1 cellular context compared by ENCODE assay signal in the genomic region with DNA sequence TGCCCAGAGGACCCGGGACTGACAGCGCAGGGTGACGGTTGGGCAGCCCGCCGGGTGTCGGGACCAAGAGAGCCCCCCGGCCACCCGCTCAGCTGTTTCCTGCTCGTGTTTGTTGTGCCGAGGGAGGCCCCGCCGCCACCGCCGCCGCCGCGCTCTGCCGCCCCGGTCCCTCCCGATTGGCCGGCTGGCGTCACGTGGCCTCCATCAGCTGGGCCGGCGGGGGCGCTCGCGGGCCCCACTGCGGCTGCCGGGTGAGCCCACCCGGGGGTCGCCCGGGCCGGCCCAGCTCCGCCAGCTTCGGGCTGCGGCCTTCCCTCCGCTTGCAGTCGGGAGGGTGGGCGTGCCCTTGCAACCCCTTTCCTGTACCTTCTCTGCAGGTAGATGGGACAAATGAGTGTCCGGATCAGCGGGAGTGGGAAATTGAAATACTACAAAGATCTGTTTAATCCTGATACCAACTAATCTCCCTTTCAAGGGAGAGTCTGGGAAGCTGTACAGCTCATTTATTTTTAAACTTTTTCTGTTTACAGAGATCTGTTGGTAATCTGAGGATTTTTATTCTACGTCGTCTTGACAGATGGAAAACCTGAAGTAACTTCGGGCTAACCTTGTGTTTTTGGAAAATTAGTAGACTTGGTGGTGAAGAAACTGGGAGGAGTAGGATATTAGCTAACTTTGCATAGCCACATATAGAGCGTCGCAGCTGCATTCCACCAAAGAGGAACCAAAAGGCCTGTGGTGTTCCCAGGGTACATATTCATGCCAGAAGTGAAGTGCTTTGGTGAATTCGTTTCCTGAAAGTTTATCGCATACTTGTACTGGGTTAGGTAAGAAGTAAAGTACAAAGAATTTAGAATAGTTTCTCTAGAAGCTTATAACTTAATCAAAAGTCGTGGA.
TF ChIP-seq lines count a peak whose summit lies in the region.

No MANE protein-coding gene starts in this region.

TF ChIP-seq in HepG2, 621 proteins besides CTCF, POLR2A, EP300 and RAD21 (continued from another document and continues in another):
- TF ChIP-seq, protein P1, sequence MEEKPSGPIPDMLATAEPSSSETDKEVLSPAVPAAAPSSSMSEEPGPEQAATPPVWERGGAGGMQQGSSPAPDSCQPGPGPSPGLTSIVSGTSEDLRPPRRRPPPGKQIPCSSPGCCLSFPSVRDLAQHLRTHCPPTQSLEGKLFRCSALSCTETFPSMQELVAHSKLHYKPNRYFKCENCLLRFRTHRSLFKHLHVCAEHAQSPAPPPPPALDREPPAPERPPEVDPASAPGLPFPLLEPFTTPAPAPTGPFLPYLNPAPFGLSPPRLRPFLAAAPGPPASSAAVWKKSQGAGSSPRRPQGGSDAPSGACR (CRISPR knock-in tag; IDR thresholded peaks at IDR 0.05), result no peak
- no peak for TF ChIP-seq FOXP1 (IDR thresholded peaks at IDR 0.05)
- no peak for TF ChIP-seq FOXP1 (CRISPR knock-in tag; IDR thresholded peaks at IDR 0.05)
- TF ChIP-seq, protein P2, sequence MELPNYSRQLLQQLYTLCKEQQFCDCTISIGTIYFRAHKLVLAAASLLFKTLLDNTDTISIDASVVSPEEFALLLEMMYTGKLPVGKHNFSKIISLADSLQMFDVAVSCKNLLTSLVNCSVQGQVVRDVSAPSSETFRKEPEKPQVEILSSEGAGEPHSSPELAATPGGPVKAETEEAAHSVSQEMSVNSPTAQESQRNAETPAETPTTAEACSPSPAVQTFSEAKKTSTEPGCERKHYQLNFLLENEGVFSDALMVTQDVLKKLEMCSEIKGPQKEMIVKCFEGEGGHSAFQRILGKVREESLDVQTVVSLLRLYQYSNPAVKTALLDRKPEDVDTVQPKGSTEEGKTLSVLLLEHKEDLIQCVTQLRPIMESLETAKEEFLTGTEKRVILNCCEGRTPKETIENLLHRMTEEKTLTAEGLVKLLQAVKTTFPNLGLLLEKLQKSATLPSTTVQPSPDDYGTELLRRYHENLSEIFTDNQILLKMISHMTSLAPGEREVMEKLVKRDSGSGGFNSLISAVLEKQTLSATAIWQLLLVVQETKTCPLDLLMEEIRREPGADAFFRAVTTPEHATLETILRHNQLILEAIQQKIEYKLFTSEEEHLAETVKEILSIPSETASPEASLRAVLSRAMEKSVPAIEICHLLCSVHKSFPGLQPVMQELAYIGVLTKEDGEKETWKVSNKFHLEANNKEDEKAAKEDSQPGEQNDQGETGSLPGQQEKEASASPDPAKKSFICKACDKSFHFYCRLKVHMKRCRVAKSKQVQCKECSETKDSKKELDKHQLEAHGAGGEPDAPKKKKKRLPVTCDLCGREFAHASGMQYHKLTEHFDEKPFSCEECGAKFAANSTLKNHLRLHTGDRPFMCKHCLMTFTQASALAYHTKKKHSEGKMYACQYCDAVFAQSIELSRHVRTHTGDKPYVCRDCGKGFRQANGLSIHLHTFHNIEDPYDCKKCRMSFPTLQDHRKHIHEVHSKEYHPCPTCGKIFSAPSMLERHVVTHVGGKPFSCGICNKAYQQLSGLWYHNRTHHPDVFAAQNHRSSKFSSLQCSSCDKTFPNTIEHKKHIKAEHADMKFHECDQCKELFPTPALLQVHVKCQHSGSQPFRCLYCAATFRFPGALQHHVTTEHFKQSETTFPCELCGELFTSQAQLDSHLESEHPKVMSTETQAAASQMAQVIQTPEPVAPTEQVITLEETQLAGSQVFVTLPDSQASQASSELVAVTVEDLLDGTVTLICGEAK (IDR thresholded peaks at IDR 0.05), result no peak
- TF ChIP-seq, protein P2 (CRISPR knock-in tag; IDR thresholded peaks at IDR 0.05), result no peak
- TF ChIP-seq, protein P3, sequence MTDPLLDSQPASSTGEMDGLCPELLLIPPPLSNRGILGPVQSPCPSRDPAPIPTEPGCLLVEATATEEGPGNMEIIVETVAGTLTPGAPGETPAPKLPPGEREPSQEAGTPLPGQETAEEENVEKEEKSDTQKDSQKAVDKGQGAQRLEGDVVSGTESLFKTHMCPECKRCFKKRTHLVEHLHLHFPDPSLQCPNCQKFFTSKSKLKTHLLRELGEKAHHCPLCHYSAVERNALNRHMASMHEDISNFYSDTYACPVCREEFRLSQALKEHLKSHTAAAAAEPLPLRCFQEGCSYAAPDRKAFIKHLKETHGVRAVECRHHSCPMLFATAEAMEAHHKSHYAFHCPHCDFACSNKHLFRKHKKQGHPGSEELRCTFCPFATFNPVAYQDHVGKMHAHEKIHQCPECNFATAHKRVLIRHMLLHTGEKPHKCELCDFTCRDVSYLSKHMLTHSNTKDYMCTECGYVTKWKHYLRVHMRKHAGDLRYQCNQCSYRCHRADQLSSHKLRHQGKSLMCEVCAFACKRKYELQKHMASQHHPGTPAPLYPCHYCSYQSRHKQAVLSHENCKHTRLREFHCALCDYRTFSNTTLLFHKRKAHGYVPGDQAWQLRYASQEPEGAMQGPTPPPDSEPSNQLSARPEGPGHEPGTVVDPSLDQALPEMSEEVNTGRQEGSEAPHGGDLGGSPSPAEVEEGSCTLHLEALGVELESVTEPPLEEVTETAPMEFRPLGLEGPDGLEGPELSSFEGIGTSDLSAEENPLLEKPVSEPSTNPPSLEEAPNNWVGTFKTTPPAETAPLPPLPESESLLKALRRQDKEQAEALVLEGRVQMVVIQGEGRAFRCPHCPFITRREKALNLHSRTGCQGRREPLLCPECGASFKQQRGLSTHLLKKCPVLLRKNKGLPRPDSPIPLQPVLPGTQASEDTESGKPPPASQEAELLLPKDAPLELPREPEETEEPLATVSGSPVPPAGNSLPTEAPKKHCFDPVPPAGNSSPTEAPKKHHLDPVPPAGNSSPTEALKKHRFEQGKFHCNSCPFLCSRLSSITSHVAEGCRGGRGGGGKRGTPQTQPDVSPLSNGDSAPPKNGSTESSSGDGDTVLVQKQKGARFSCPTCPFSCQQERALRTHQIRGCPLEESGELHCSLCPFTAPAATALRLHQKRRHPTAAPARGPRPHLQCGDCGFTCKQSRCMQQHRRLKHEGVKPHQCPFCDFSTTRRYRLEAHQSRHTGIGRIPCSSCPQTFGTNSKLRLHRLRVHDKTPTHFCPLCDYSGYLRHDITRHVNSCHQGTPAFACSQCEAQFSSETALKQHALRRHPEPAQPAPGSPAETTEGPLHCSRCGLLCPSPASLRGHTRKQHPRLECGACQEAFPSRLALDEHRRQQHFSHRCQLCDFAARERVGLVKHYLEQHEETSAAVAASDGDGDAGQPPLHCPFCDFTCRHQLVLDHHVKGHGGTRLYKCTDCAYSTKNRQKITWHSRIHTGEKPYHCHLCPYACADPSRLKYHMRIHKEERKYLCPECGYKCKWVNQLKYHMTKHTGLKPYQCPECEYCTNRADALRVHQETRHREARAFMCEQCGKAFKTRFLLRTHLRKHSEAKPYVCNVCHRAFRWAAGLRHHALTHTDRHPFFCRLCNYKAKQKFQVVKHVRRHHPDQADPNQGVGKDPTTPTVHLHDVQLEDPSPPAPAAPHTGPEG (CRISPR knock-in tag; IDR thresholded peaks at IDR 0.05), result no peak
- no peak for TF ChIP-seq ZNF878 (CRISPR knock-in tag; IDR thresholded peaks at IDR 0.05)
- no peak for TF ChIP-seq MEIS1 (CRISPR knock-in tag; IDR thresholded peaks at IDR 0.05; ENCODE audit: borderline replicate concordance)
- TF ChIP-seq KAT7 (CRISPR knock-in tag; IDR thresholded peaks at IDR 0.05; ENCODE audit: borderline replicate concordance), result no peak
- no peak for TF ChIP-seq FOXC1 (CRISPR knock-in tag; IDR thresholded peaks at IDR 0.05; ENCODE audit: borderline replicate concordance)
- no peak for TF ChIP-seq CBX5 (CRISPR knock-in tag; IDR thresholded peaks at IDR 0.05; ENCODE audit: borderline replicate concordance)
- TF ChIP-seq ZBTB21 (CRISPR knock-in tag; IDR thresholded peaks at IDR 0.05), result no peak
- no peak for TF ChIP-seq ZNF224 (CRISPR knock-in tag; IDR thresholded peaks at IDR 0.05)
- TF ChIP-seq, protein P4, sequence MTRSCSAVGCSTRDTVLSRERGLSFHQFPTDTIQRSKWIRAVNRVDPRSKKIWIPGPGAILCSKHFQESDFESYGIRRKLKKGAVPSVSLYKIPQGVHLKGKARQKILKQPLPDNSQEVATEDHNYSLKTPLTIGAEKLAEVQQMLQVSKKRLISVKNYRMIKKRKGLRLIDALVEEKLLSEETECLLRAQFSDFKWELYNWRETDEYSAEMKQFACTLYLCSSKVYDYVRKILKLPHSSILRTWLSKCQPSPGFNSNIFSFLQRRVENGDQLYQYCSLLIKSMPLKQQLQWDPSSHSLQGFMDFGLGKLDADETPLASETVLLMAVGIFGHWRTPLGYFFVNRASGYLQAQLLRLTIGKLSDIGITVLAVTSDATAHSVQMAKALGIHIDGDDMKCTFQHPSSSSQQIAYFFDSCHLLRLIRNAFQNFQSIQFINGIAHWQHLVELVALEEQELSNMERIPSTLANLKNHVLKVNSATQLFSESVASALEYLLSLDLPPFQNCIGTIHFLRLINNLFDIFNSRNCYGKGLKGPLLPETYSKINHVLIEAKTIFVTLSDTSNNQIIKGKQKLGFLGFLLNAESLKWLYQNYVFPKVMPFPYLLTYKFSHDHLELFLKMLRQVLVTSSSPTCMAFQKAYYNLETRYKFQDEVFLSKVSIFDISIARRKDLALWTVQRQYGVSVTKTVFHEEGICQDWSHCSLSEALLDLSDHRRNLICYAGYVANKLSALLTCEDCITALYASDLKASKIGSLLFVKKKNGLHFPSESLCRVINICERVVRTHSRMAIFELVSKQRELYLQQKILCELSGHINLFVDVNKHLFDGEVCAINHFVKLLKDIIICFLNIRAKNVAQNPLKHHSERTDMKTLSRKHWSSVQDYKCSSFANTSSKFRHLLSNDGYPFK (CRISPR knock-in tag; IDR thresholded peaks at IDR 0.05; ENCODE audit: borderline replicate concordance), result no peak
- no peak for TF ChIP-seq ZSCAN22 (CRISPR knock-in tag; IDR thresholded peaks at IDR 0.05)
- no peak for TF ChIP-seq SOX5 (CRISPR knock-in tag; IDR thresholded peaks at IDR 0.05; ENCODE audit: borderline replicate concordance)
- no peak for TF ChIP-seq RORA (CRISPR knock-in tag; IDR thresholded peaks at IDR 0.05)
- TF ChIP-seq ZNF674 (CRISPR knock-in tag; IDR thresholded peaks at IDR 0.05; ENCODE audit: low read depth), result no peak
- TF ChIP-seq ZNF672 (CRISPR knock-in tag; IDR thresholded peaks at IDR 0.05), result no peak
- no peak for TF ChIP-seq MIER2 (CRISPR knock-in tag; IDR thresholded peaks at IDR 0.05)
- TF ChIP-seq PCBP2 (optimal IDR thresholded peaks at IDR 0.05; ENCODE audit: low read depth, low read length, poor library complexity, severe bottlenecking), result no peak
- TF ChIP-seq, protein P5, sequence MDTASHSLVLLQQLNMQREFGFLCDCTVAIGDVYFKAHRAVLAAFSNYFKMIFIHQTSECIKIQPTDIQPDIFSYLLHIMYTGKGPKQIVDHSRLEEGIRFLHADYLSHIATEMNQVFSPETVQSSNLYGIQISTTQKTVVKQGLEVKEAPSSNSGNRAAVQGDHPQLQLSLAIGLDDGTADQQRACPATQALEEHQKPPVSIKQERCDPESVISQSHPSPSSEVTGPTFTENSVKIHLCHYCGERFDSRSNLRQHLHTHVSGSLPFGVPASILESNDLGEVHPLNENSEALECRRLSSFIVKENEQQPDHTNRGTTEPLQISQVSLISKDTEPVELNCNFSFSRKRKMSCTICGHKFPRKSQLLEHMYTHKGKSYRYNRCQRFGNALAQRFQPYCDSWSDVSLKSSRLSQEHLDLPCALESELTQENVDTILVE (CRISPR knock-in tag; IDR thresholded peaks at IDR 0.05), result no peak
- TF ChIP-seq RBFOX2 (IDR thresholded peaks at IDR 0.05; ENCODE audit: low read depth, low read length), result peak; percentile 30; the same call in 1 of the 2 replicates
- TF ChIP-seq, protein P6, sequence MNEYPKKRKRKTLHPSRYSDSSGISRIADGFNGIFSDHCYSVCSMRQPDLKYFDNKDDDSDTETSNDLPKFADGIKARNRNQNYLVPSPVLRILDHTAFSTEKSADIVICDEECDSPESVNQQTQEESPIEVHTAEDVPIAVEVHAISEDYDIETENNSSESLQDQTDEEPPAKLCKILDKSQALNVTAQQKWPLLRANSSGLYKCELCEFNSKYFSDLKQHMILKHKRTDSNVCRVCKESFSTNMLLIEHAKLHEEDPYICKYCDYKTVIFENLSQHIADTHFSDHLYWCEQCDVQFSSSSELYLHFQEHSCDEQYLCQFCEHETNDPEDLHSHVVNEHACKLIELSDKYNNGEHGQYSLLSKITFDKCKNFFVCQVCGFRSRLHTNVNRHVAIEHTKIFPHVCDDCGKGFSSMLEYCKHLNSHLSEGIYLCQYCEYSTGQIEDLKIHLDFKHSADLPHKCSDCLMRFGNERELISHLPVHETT (CRISPR knock-in tag; conservative IDR thresholded peaks at IDR 0.05), result no peak
- no peak for TF ChIP-seq CENPX (CRISPR knock-in tag; IDR thresholded peaks at IDR 0.05)
- no peak for TF ChIP-seq ZNF260 (CRISPR knock-in tag; IDR thresholded peaks at IDR 0.05; ENCODE audit: borderline replicate concordance, low read depth)
- no peak for TF ChIP-seq YEATS2 (CRISPR knock-in tag; IDR thresholded peaks at IDR 0.05; ENCODE audit: borderline replicate concordance)
- no peak for TF ChIP-seq ZNF17 (CRISPR knock-in tag; IDR thresholded peaks at IDR 0.05)
- peak; percentile 41 for TF ChIP-seq IKZF4 (CRISPR knock-in tag; IDR thresholded peaks at IDR 0.05; ENCODE audit: borderline replicate concordance, low read depth, not compliant biosample characterization)
- no peak; the same call in 1 of the 2 replicates for TF ChIP-seq PHF8 (CRISPR knock-in tag; IDR thresholded peaks at IDR 0.05)
- TF ChIP-seq MED1 (CRISPR knock-in tag; IDR thresholded peaks at IDR 0.05), result no peak
- TF ChIP-seq ZNF30 (CRISPR knock-in tag; IDR thresholded peaks at IDR 0.05), result no peak
- TF ChIP-seq ZKSCAN1 (IDR thresholded peaks at IDR 0.05; ENCODE audit: low read length), result no peak
- no peak for TF ChIP-seq RFX3 (CRISPR knock-in tag; IDR thresholded peaks at IDR 0.05)
- no peak for TF ChIP-seq HNF4G (IDR thresholded peaks at IDR 0.05; ENCODE audit: borderline replicate concordance, low read depth, low read length)
- no peak for TF ChIP-seq HNF4G (CRISPR knock-in tag; IDR thresholded peaks at IDR 0.05; ENCODE audit: borderline replicate concordance, low read depth)
- TF ChIP-seq MAFK (conservative IDR thresholded peaks at IDR 0.05 in 1 of 2, IDR thresholded peaks at IDR 0.05 in 1 of 2; ENCODE audit: low read length in 2 of 2), result no peak
- TF ChIP-seq ZNF670 (CRISPR knock-in tag; IDR thresholded peaks at IDR 0.05; ENCODE audit: borderline replicate concordance), result no peak
